ENCODE assay signal across 6 cellular contexts in the genomic region with DNA sequence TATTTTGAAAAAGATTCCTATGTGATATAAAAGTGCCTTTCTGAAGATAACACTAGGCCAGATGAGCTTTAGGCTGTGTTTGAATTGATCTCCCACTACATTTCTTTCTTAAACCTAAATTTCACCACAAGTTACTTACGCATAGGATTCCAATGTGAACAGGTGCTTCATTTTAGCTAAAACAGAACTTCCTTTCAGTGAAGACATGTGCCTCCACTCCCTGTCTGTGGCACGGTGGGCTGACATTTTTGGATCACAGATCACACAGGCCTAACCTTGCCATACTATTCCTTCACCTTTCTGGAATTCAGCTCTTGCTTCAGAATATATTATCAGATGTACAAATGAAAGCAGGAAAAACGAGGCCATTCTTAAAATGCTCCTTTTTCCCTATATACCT.
"Had no signal": no experiment of that assay in that cellular context is flagged by ENCODE, and none has a peak within 500 bp of the region (broad histone marks: within the 10 kb centered on the region; RNA-seq: fewer than 3 reads in every experiment).

No MANE protein-coding gene starts in this region.

- H3K27ac ChIP-seq: HL-60 had no signal

- DNase-seq: IMR-90, KBM-7, KG1 had no signal

- H3K4me3 ChIP-seq: K562 had no signal

- ATAC-seq: HepG2, K562 had no signal
